In the genomic region with DNA sequence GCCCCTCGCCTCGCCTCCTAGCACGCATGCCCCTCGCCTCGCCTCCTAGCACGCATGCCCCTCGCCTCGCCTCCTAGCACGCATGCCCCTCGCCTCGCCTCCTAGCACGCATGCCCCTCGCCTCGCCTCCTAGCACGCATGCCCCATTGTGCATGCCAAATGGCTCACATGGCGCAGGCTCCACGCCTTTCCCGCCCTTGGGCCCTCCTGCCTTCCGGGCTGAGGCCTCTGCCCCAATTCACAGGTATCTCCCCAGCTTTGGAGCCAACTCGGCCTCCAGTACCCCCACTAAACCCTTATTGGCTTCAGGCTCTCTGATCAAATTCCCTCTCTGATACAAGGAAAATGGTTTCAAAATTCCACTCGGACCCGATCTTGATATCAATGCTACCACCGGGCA, we compare ENCODE assay signal across 13 cellular contexts. TPM values are rescaled to one million over a fixed set of nuclear protein-coding genes. Genes with fewer than 3 reads are reported as not detected.
"Had no signal": no experiment of that assay in that cellular context is flagged by ENCODE, and none has a peak within 500 bp of the region (broad histone marks: within the 10 kb centered on the region; RNA-seq: fewer than 3 reads in every experiment).

No MANE protein-coding gene starts in this region.

RNA-seq across cellular contexts. Expression of a gene that starts 11.4 kb away (rescaled TPM):
- total RNA-seq: activated B cell treated with CpG ODN at 0.5 μM for 24 hours; activated CD4-positive, alpha-beta memory T cell treated with anti-CD3 and anti-CD28 coated beads for 36 hours; activated CD4-positive, alpha-beta memory T cell treated with anti-CD3 and anti-CD28 coated beads, Interleukin-2, amount 10 ng/mL, durations not matched to agents 7 days and 5 days; activated CD4-positive, alpha-beta T cell treated with anti-CD3 and anti-CD28 coated beads for 36 hours; activated CD4-positive, alpha-beta T cell treated with anti-CD3 and anti-CD28 coated beads, Interleukin-2, amount 10 ng/mL, durations not matched to agents 24 days and 14 days; activated CD4-positive, alpha-beta T cell treated with anti-CD3 and anti-CD28 coated beads, Interleukin-2, amount 10 ng/mL, durations not matched to agents 7 days and 5 days; activated CD8-positive, alpha-beta memory T cell treated with anti-CD3 and anti-CD28 coated beads for 36 hours; activated CD8-positive, alpha-beta memory T cell treated with anti-CD3 and anti-CD28 coated beads, Interleukin-2, amount 10 ng/mL, durations not matched to agents 7 days and 5 days; activated CD8-positive, alpha-beta T cell treated with anti-CD3 and anti-CD28 coated beads for 36 hours; activated CD8-positive, alpha-beta T cell treated with anti-CD3 and anti-CD28 coated beads, Interleukin-2, amount 10 ng/mL, durations not matched to agents 7 days and 5 days; T-helper 1 cell treated with Interleukin-12 subunit alpha and Interleukin-12 subunit beta and Interleukin-4 antibody, amounts not matched to agents 30 ng/mL and 1 ng/mL, for 36 hours; T-helper 17 cell; T-helper 2 cell treated with Interferon-gamma antibody and Interleukin-4, amounts not matched to agents 100 ng/mL and 5 ng/mL, for 36 hours had no signal
